8 cellular contexts compared by ENCODE assay signal in the genomic region with DNA sequence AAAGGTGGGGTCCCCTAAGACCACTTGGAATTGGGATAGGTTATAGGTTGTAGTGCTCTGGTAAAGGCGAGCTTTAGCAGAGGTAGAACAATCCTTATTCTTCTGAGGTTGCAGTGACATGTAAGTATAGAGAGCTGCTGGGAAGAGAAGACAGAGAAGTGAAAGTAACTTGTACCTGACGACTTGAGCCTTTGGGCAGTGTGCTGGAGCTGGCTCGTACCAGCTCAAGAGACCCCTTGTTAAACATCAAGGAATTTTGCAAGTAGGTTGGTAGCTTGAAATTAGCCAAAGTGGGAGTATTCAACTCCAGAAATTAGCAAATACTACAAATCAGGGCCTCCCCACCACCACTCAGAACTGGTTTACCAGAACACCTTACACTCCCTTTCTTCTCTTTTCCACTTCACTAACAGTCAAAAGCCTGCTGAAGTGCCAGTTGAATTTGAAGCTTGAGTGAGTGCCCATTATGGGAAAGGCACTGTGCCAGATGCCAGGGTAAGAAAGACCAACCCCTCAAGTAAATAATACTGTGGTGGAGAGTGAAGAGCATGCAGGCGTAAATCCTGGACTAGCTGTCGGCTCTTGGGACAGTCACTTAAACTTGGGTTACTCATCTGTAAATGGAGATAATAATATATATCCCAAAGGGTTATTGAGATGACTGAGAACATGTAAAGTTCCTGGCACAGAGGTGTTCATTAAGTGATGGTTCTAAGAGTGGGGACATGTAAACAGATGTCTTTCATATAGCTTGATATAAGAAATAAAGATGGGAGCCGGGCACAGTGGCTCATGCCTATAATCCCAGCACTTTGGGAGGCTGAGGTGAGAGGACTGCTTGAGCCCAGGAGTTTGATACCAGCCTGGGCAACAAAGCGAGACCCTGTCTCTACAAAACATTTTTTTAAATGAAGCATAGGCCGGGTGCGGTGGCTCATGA. TPM values are rescaled to one million over a fixed set of nuclear protein-coding genes. Genes with fewer than 3 reads are reported as not detected.
A peak's percentile ranks its signal among the peaks of the same experiment; 100 is the strongest.
DNase-seq lines count a peak whose midpoint lies in the region; ATAC-seq and TF ChIP-seq lines count a peak whose summit lies in the region.

No MANE protein-coding gene starts in this region.

- POLR2A ChIA-PET in activated naive CD8-positive, alpha-beta T cell treated with anti-CD3 and anti-CD28 coated beads, Interleukin-2, amount 10 ng/mL, durations not matched to agents 7 days and 5 days (lab: Charles Lee), result interaction anchor here (1.5 to 2.6 kb wide), 2 partner anchors 10 to 12 kb away, joined by 10 to 11 read pairs; no protein-coding TSS in a partner anchor

- peak overlapping the region; percentile 46 for H3K4me3 ChIP-seq in DOHH2 (ENCODE audit: low read length)

- no peaks in the 10 kb centered on the region for H4K20me1 ChIP-seq in DOHH2 (ENCODE audit: control insufficient read depth, insufficient read depth, low read depth, low read length)

- no peaks in the 10 kb centered on the region for H3K9me2 ChIP-seq in DOHH2 (replicated peaks; ENCODE audit: control insufficient read depth, low read length)

- H3K4me3 Mint-ChIP-seq in activated naive CD8-positive, alpha-beta T cell treated with anti-CD3 and anti-CD28 coated beads, Interleukin-2, amount 10 ng/mL, durations not matched to agents 7 days and 5 days, result peak overlapping the region; percentile 68
- no peak overlapping the region for H3K4me3 Mint-ChIP-seq in nephron progenitor cell

- H3F3A ChIP-seq in DOHH2 (ENCODE audit: control insufficient read depth, insufficient read depth), result no peaks in the 10 kb centered on the region

- H3K36me3 ChIP-seq in DOHH2 (ENCODE audit: control insufficient read depth, low read length), result no peaks in the 10 kb centered on the region

- no peaks in the 10 kb centered on the region for H3K27me3 ChIP-seq in DOHH2 (ENCODE audit: control insufficient read depth, low read length)

- H3K4me1 ChIP-seq in DOHH2 (ENCODE audit: control insufficient read depth, low read length), result peaks cover 14% of the 10 kb centered on the region

- H3K4me1 Mint-ChIP-seq in activated naive CD8-positive, alpha-beta T cell treated with anti-CD3 and anti-CD28 coated beads, Interleukin-2, amount 10 ng/mL, durations not matched to agents 7 days and 5 days, result peaks cover 12% of the 10 kb centered on the region
- H3K4me1 Mint-ChIP-seq in nephron progenitor cell, result peaks cover 10% of the 10 kb centered on the region

- peaks cover 2% of the 10 kb centered on the region for H3K36me3 Mint-ChIP-seq in activated naive CD8-positive, alpha-beta T cell treated with anti-CD3 and anti-CD28 coated beads, Interleukin-2, amount 10 ng/mL, durations not matched to agents 7 days and 5 days
- H3K36me3 Mint-ChIP-seq in nephron progenitor cell (ENCODE audit: low read depth), result no peaks in the 10 kb centered on the region

- H3K9me3 ChIP-seq in DOHH2 (ENCODE audit: control insufficient read depth, insufficient read depth, low read length), result no peaks in the 10 kb centered on the region

- H3K79me2 ChIP-seq in DOHH2 (ENCODE audit: control insufficient read depth, low read length), result no peaks in the 10 kb centered on the region

- DNase-seq in NCI-H1436 (lab: John Stamatoyannopoulos, UW) (peak; percentile 93), nephron progenitor cell (no peak)
- no peak for DNase-seq in activated naive CD8-positive, alpha-beta T cell treated with anti-CD3 and anti-CD28 coated beads, Interleukin-2, amount 10 ng/mL, durations not matched to agents 7 days and 5 days
- DNase-seq in activated CD4-positive, CD25-positive, alpha-beta regulatory T cell treated with anti-CD3 and anti-CD28 coated beads, Interleukin-2, amount 50 U/mL, for 72 hours, result no peak

- H3K9me3 Mint-ChIP-seq in activated naive CD8-positive, alpha-beta T cell treated with anti-CD3 and anti-CD28 coated beads, Interleukin-2, amount 10 ng/mL, durations not matched to agents 7 days and 5 days, result no peaks in the 10 kb centered on the region
- H3K9me3 Mint-ChIP-seq in nephron progenitor cell, result peaks cover 10% of the 10 kb centered on the region

- H3K27me3 Mint-ChIP-seq in activated naive CD8-positive, alpha-beta T cell treated with anti-CD3 and anti-CD28 coated beads, Interleukin-2, amount 10 ng/mL, durations not matched to agents 7 days and 5 days, result peaks cover 2% of the 10 kb centered on the region
- no peaks in the 10 kb centered on the region for H3K27me3 Mint-ChIP-seq in nephron progenitor cell (ENCODE audit: low read depth, poor library complexity)

- TF ChIP-seq CTCF in DOHH2 (IDR thresholded peaks at IDR 0.05; ENCODE audit: low read depth, low read length, poor library complexity, severe bottlenecking), result no peak
- TF ChIP-seq CTCF in nephron progenitor cell (IDR thresholded peaks at IDR 0.05), result no peak

- peak; percentile 84 for ATAC-seq in GM21717 (IDR thresholded peaks at IDR 0.05; ENCODE audit: unreplicated experiment)
- ATAC-seq in activated naive CD8-positive, alpha-beta T cell treated with anti-CD3 and anti-CD28 coated beads, Interleukin-2, amount 10 ng/mL, durations not matched to agents 7 days and 5 days (ENCODE audit: low read depth), result peak; percentile 65
- no peak for ATAC-seq in HG03139 (IDR thresholded peaks at IDR 0.05; ENCODE audit: unreplicated experiment)
- no peak for ATAC-seq in HG03097 (IDR thresholded peaks at IDR 0.05; ENCODE audit: low FRiP score, unreplicated experiment)

- peak overlapping the region; percentile 66 for H3K4me2 ChIP-seq in DOHH2 (ENCODE audit: low read length)

- peak overlapping the region; percentile 72 for H3K27ac Mint-ChIP-seq in activated naive CD8-positive, alpha-beta T cell treated with anti-CD3 and anti-CD28 coated beads, Interleukin-2, amount 10 ng/mL, durations not matched to agents 7 days and 5 days
- H3K27ac Mint-ChIP-seq in nephron progenitor cell, result peak overlapping the region; percentile 56

- no peak overlapping the region for H3K27ac ChIP-seq in DOHH2 (ENCODE audit: low read depth, low read length)

RNA-seq across cellular contexts. Expression of a gene that starts 27.1 kb away (rescaled TPM):
- 1 to 10 TPM; 6.9 to 7.3 TPM for total RNA-seq in activated naive CD8-positive, alpha-beta T cell treated with anti-CD3 and anti-CD28 coated beads, Interleukin-2, amount 10 ng/mL, durations not matched to agents 7 days and 5 days

Comparison
In these comparisons a context has a peak if more than half of its experiments do, and no peak if none do; other contexts are left out.
1. ATAC-seq: peak in GM21717 (single experiment) and activated naive CD8-positive, alpha-beta T cell treated with anti-CD3 and anti-CD28 coated beads, Interleukin-2, amount 10 ng/mL, durations not matched to agents 7 days and 5 days (single experiment); none in HG03139 (single experiment) and HG03097 (single experiment).